Comparison of ENCODE assay signal across 18 cellular contexts in genomic region chrX:152245231-152245630, GRCh38.
"Had no signal": no experiment of that assay in that cellular context is flagged by ENCODE, and none has a peak within 500 bp of the region (broad histone marks: within the 10 kb centered on the region; RNA-seq: fewer than 3 reads in every experiment).

No MANE protein-coding gene starts in this region.

- DNase-seq: activated CD4-positive, alpha-beta memory T cell treated with anti-CD3 and anti-CD28 coated beads for 36 hours; activated CD8-positive, alpha-beta memory T cell treated with anti-CD3 and anti-CD28 coated beads, Interleukin-2, amount 10 ng/mL, durations not matched to agents 7 days and 5 days; activated naive CD4-positive, alpha-beta T cell treated with anti-CD3 and anti-CD28 coated beads, Interleukin-2, amount 10 ng/mL, durations not matched to agents 7 days and 5 days; activated T-cell treated with anti-CD3 and anti-CD28 coated beads, Interleukin-2, amount 50 U/mL, for 1 hour; body of pancreas; cortex of kidney; effector CD4-positive, alpha-beta T cell; esophagus squamous epithelium; foreskin fibroblast; glutamatergic neuron; kidney glomerular epithelial cell; mesendoderm; occipital lobe; stimulated activated CD4-positive, alpha-beta T cell treated with anti-CD3 and anti-CD28 coated beads, Interleukin-2, amount 100 ng/mL, for 48 hours; T-helper 9 cell had no signal

- H3K27ac ChIP-seq: body of pancreas, esophagus squamous epithelium, right atrium auricular region, VCaP had no signal

- H3K4me3 ChIP-seq: body of pancreas, esophagus squamous epithelium, right atrium auricular region had no signal

- H3K4me1 ChIP-seq: body of pancreas, esophagus squamous epithelium, right atrium auricular region had no signal

- H3K27me3 ChIP-seq: body of pancreas, esophagus squamous epithelium, right atrium auricular region had no signal

- H3K9me3 ChIP-seq: body of pancreas, esophagus squamous epithelium, right atrium auricular region had no signal

- H3K36me3 ChIP-seq: esophagus squamous epithelium, right atrium auricular region had no signal

- ATAC-seq: activated CD8-positive, alpha-beta memory T cell treated with anti-CD3 and anti-CD28 coated beads, Interleukin-2, amount 10 ng/mL, durations not matched to agents 7 days and 5 days; body of pancreas; stimulated activated memory B cell treated with anti-CD40 and anti-IgM and Interleukin-4, amounts not matched to agents 10 μg/mL and 1 μg/mL and 100 μg/mL, for 72 hours had no signal
